ENCODE assay signal across 8 cellular contexts in the genomic region with DNA sequence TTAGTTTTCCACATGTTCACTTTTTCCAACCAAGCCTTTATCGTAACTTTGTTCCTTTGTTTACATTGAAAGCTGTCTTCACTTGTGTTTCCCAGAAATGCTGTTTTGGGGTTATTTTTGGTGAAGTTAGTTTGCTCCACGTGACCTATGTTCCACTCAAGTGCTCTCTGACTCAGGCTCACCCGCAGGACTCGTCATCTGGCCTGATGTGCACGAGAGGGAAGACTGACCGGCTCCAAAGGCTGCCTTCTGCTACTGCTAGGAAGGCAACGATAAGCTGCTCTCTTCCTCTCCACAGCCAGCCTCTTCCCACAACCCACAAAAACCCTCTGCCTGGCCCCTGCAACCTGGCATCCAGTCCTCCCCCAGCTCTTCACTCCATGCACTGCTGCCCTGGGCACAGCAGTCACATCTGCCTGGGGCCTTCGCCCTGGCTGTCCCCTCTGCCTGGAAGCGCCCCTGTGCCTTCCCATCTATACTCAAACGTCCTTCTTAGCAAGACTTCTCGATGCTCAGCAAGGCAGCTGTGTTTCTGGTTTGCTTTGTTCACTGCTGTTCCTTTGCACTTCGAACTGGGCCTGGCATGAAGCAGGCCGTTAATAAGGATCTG. TPM values are rescaled to one million over a fixed set of nuclear protein-coding genes. Genes with fewer than 3 reads are reported as not detected.
DNase-seq lines count a peak whose midpoint lies in the region; ATAC-seq and TF ChIP-seq lines count a peak whose summit lies in the region.

No MANE protein-coding gene starts in this region.

- no peaks in the 10 kb centered on the region for H3F3A ChIP-seq in GM23338 (replicated peaks; ENCODE audit: low read depth)

- H3K4me1 ChIP-seq in GM23338 (ENCODE audit: insufficient read depth) (0 out of 2 replicates have a peak, but pooled peaks cover 5% of the 10 kb centered on the region), SJCRH30 (peaks cover 23% of the 10 kb centered on the region), hepatocyte (ENCODE audit: insufficient read depth) (peaks cover 38% of the 10 kb centered on the region), skeletal muscle tissue (ENCODE audit: control insufficient read depth in 3 of 3, insufficient read depth in 3 of 3, low read length in 3 of 3) (peaks cover 48 to 55% (median 51%) of the 10 kb centered on the region in 3 donors)

- peak overlapping the region; percentile 57 to 88 (median 66) for H3K9ac ChIP-seq in skeletal muscle tissue (ENCODE audit: low read depth in 1 of 3, low read length in 3 of 3)

- no peaks in the 10 kb centered on the region; the same call in 1 of the 3 replicates for H3K36me3 Mint-ChIP-seq in GM23338 (ENCODE audit: low read depth)

- DNase-seq in GM23338 (ENCODE audit: low spot score), result no peak
- peak; percentile 38 to 44 for DNase-seq in SJCRH30
- DNase-seq in astrocyte of the cerebellum (ENCODE audit: low read depth), result peak; percentile 74
- DNase-seq in hepatocyte (ENCODE audit: low spot score), result peak; percentile 80
- no peak for DNase-seq in NCI-H1694 treated with DMSO at 0.1 percent for 48 hours (lab: John Stamatoyannopoulos, UW)

- H3K9me3 ChIP-seq in SJCRH30 (replicated peaks) (no peaks in the 10 kb centered on the region), hepatocyte (ENCODE audit: low read depth) (no peaks in the 10 kb centered on the region), skeletal muscle tissue (ENCODE audit: control insufficient read depth in 3 of 3, low read length in 3 of 3) (no peaks in the 10 kb centered on the region)

- H3K27ac Mint-ChIP-seq in GM23338, result peak overlapping the region; percentile 60; the same call in 1 of the 2 replicates

- H3K27me3 Mint-ChIP-seq in GM23338 (ENCODE audit: insufficient read depth, low read depth, poor library complexity), result peaks cover 7% of the 10 kb centered on the region

- no peak overlapping the region for H3K4me3 Mint-ChIP-seq in GM23338

- H3K27me3 ChIP-seq in GM23338 (ENCODE audit: insufficient read depth) (no peaks in the 10 kb centered on the region), SJCRH30 (no peaks in the 10 kb centered on the region), hepatocyte (no peaks in the 10 kb centered on the region), skeletal muscle tissue (ENCODE audit: control insufficient read depth in 3 of 3, insufficient read depth in 3 of 3, low read length in 3 of 3) (no peaks in the 10 kb centered on the region)

- H4K20me1 ChIP-seq in GM23338 (replicated peaks; ENCODE audit: insufficient read depth) (peaks cover 15% of the 10 kb centered on the region), hepatocyte (ENCODE audit: insufficient read depth, poor library complexity, severe bottlenecking) (peaks cover 12% of the 10 kb centered on the region)

- H2AFZ ChIP-seq in GM23338, result no peak overlapping the region
- H2AFZ ChIP-seq in hepatocyte, result no peak overlapping the region

- H3K4me1 Mint-ChIP-seq in GM23338, result peaks cover 36% of the 10 kb centered on the region

- H3K4me2 ChIP-seq in GM23338 (no peak overlapping the region), hepatocyte (peak overlapping the region; percentile 59)

- H3K9me3 Mint-ChIP-seq in GM23338, result no peaks in the 10 kb centered on the region; the same call in 2 of the 3 replicates

- H3K27ac ChIP-seq in GM23338 (ENCODE audit: low read depth) (peak overlapping the region; percentile 79; the same call in 1 of the 2 replicates), SJCRH30 (peak overlapping the region; percentile 35), hepatocyte (peak overlapping the region; percentile 94), skeletal muscle tissue (ENCODE audit: low read depth, low read length) (peak overlapping the region; percentile 89)

- H3K4me3 ChIP-seq in GM23338 (no peak overlapping the region), SJCRH30 (no peak overlapping the region), astrocyte of the cerebellum (ENCODE audit: low read depth, low read length) (no peak overlapping the region), hepatocyte (no peak overlapping the region), skeletal muscle tissue (ENCODE audit: low read length in 3 of 3) (peak overlapping the region; percentile 45 to 72 (median 57))

- H3K36me3 ChIP-seq in GM23338 (ENCODE audit: insufficient read depth) (no peaks in the 10 kb centered on the region), SJCRH30 (no peaks in the 10 kb centered on the region), hepatocyte (replicated peaks; ENCODE audit: insufficient read depth, low read depth) (no peaks in the 10 kb centered on the region), skeletal muscle tissue (ENCODE audit: control insufficient read depth in 3 of 3, insufficient read depth in 3 of 3, low read length in 3 of 3) (peaks cover 0 to 2% (median 0%) of the 10 kb centered on the region in 3 donors)

- TF ChIP-seq CTCF in GM23338 (conservative IDR thresholded peaks at IDR 0.05; ENCODE audit: low read depth in 2 of 2) (no peak), astrocyte of the cerebellum (IDR thresholded peaks at IDR 0.05; ENCODE audit: low read depth, low read length, missing control alignments) (no peak), hepatocyte (IDR thresholded peaks at IDR 0.05; ENCODE audit: poor library complexity) (no peak)

- H3K79me2 ChIP-seq in GM23338 (replicated peaks; ENCODE audit: insufficient read depth) (peaks cover 82% of the 10 kb centered on the region), hepatocyte (peaks cover 80% of the 10 kb centered on the region)

- in situ Hi-C loops in astrocyte of the cerebellum (cut with HindIII; ENCODE audit: low sequenced_read_pairs), result no loop called here

- no peaks in the 10 kb centered on the region for H3K9me2 ChIP-seq in GM23338 (ENCODE audit: insufficient read depth)
- H3K9me2 ChIP-seq in hepatocyte (replicated peaks; ENCODE audit: insufficient read depth), result no peaks in the 10 kb centered on the region

- WGBS in hepatocyte (ENCODE audit: low lambda C conversion rate, missing lambda C conversion rate), result 54% methylated on average over 13 of the region's 13 CpGs

- ATAC-seq in GM23338, result no peak
- ATAC-seq in HG03342 (IDR thresholded peaks at IDR 0.05; ENCODE audit: unreplicated experiment), result no peak
- no peak for ATAC-seq in GM21381 (IDR thresholded peaks at IDR 0.05; ENCODE audit: unreplicated experiment)

TF ChIP-seq in GM23338, 12 proteins besides CTCF, POLR2A, EP300 and RAD21 (continues in another document):
- TF ChIP-seq, protein P1, sequence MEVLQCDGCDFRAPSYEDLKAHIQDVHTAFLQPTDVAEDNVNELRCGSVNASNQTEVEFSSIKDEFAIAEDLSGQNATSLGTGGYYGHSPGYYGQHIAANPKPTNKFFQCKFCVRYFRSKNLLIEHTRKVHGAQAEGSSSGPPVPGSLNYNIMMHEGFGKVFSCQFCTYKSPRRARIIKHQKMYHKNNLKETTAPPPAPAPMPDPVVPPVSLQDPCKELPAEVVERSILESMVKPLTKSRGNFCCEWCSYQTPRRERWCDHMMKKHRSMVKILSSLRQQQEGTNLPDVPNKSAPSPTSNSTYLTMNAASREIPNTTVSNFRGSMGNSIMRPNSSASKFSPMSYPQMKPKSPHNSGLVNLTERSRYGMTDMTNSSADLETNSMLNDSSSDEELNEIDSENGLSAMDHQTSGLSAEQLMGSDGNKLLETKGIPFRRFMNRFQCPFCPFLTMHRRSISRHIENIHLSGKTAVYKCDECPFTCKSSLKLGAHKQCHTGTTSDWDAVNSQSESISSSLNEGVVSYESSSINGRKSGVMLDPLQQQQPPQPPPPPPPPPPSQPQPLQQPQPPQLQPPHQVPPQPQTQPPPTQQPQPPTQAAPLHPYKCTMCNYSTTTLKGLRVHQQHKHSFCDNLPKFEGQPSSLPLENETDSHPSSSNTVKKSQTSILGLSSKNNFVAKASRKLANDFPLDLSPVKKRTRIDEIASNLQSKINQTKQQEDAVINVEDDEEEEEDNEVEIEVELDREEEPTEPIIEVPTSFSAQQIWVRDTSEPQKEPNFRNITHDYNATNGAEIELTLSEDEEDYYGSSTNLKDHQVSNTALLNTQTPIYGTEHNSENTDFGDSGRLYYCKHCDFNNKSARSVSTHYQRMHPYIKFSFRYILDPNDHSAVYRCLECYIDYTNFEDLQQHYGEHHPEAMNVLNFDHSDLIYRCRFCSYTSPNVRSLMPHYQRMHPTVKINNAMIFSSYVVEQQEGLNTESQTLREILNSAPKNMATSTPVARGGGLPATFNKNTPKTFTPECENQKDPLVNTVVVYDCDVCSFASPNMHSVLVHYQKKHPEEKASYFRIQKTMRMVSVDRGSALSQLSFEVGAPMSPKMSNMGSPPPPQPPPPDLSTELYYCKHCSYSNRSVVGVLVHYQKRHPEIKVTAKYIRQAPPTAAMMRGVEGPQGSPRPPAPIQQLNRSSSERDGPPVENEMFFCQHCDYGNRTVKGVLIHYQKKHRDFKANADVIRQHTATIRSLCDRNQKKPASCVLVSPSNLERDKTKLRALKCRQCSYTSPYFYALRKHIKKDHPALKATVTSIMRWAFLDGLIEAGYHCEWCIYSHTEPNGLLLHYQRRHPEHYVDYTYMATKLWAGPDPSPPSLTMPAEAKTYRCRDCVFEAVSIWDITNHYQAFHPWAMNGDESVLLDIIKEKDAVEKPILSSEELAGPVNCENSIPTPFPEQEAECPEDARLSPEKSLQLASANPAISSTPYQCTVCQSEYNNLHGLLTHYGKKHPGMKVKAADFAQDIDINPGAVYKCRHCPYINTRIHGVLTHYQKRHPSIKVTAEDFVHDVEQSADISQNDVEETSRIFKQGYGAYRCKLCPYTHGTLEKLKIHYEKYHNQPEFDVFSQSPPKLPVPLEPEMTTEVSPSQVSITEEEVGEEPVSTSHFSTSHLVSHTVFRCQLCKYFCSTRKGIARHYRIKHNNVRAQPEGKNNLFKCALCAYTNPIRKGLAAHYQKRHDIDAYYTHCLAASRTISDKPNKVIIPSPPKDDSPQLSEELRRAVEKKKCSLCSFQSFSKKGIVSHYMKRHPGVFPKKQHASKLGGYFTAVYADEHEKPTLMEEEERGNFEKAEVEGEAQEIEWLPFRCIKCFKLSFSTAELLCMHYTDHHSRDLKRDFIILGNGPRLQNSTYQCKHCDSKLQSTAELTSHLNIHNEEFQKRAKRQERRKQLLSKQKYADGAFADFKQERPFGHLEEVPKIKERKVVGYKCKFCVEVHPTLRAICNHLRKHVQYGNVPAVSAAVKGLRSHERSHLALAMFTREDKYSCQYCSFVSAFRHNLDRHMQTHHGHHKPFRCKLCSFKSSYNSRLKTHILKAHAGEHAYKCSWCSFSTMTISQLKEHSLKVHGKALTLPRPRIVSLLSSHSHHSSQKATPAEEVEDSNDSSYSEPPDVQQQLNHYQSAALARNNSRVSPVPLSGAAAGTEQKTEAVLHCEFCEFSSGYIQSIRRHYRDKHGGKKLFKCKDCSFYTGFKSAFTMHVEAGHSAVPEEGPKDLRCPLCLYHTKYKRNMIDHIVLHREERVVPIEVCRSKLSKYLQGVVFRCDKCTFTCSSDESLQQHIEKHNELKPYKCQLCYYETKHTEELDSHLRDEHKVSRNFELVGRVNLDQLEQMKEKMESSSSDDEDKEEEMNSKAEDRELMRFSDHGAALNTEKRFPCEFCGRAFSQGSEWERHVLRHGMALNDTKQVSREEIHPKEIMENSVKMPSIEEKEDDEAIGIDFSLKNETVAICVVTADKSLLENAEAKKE (CRISPR knock-in tag; IDR thresholded peaks at IDR 0.05), result no peak

RNA-seq across cellular contexts. Expression of a gene that starts 28.0 kb away (rescaled TPM):
- total RNA-seq in GM23338 (2014; rRNA removed; shearing (Covaris generic)), result 22.4 and 31.2 TPM in 2 replicates
- polyA plus RNA-seq in GM23338 (2016; fragmentation: Nextera tagmentation; extraction: Ambion mirVana) (6.8 and 7.6 TPM in 2 replicates), hepatocyte (4.3 and 5.8 TPM in 2 replicates)
- 5.9 and 7.5 TPM in 2 replicates for total RNA-seq in SJCRH30 (2014; rRNA removed; shearing (Covaris generic))
- total RNA-seq in hepatocyte (12.6 and 14.5 TPM in 2 replicates), skeletal muscle tissue (11.5 TPM)

Comparison
In these comparisons a context has a peak if more than half of its experiments do, and no peak if none do; other contexts are left out.
1. DNase-seq: peak in SJCRH30 (2 of 2), astrocyte of the cerebellum (single experiment) and hepatocyte (single experiment); none in GM23338 (single experiment) and NCI-H1694 treated with DMSO at 0.1 percent for 48 hours (single experiment).
2. H3K27ac ChIP-seq: peak in every context shown above with its lines; median percentile 94 in hepatocyte; 89 in skeletal muscle tissue; 79 in GM23338; 35 in SJCRH30.
3. H3K4me3 ChIP-seq: peak in skeletal muscle tissue (3 of 3); none in GM23338 (single experiment), SJCRH30 (single experiment), astrocyte of the cerebellum (single experiment) and hepatocyte (single experiment).